ENCODE assay signal across 8 cellular contexts in genomic region chr1:143698016-143698415, GRCh38.
A peak's percentile ranks its signal among the peaks of the same experiment; 100 is the strongest.
DNase-seq lines count a peak whose midpoint lies in the region; ATAC-seq and TF ChIP-seq lines count a peak whose summit lies in the region.

No MANE protein-coding gene starts in this region.

- H3K4me3 ChIP-seq in Karpas-422 (ENCODE audit: low read length) (no peak overlapping the region), astrocyte of the cerebellum (ENCODE audit: low read depth, low read length) (no peak overlapping the region)

- no peaks in the 10 kb centered on the region for H3K36me3 Mint-ChIP-seq in mesothelial cell of epicardium

- H3K4me1 ChIP-seq in Karpas-422 (ENCODE audit: low read length), result peaks cover 7% of the 10 kb centered on the region

- H3K27ac ChIP-seq in Karpas-422 (ENCODE audit: low read length), result no peak overlapping the region

- H3K4me1 Mint-ChIP-seq in mesothelial cell of epicardium, result no peaks in the 10 kb centered on the region

- no peak overlapping the region for H3K27ac Mint-ChIP-seq in mesothelial cell of epicardium

- no peaks in the 10 kb centered on the region for H4K20me1 ChIP-seq in Karpas-422 (ENCODE audit: insufficient read depth, low read depth, low read length)

- peaks cover 62% of the 10 kb centered on the region for H3K9me3 Mint-ChIP-seq in mesothelial cell of epicardium

- no peaks in the 10 kb centered on the region for H3K9me3 ChIP-seq in Karpas-422 (ENCODE audit: low read length)

- no peaks in the 10 kb centered on the region for H3K79me2 ChIP-seq in Karpas-422 (ENCODE audit: low read length)

- H3K4me2 ChIP-seq in Karpas-422 (ENCODE audit: low read depth, low read length, poor library complexity, severe bottlenecking), result peak overlapping the region; percentile 44

- peaks cover 4% of the 10 kb centered on the region for H3K27me3 Mint-ChIP-seq in mesothelial cell of epicardium (ENCODE audit: low read depth)

- no peak overlapping the region for H3K9ac ChIP-seq in Karpas-422 (ENCODE audit: low read length)

- peak; percentile 85 for DNase-seq in ELF-1 (ENCODE audit: low read depth, low spot score)
- peak; percentile 87 for DNase-seq in Karpas-422
- DNase-seq in astrocyte of the cerebellum (ENCODE audit: low read depth), result no peak
- DNase-seq in mesothelial cell of epicardium (ENCODE audit: low spot score in 2 of 2, unreplicated experiment in 2 of 2), result no peak
- DNase-seq in T-helper 9 cell, result no peak
- no peak for DNase-seq in D341Med (ENCODE audit: low spot score)

- no peak for ATAC-seq in GM19455 (IDR thresholded peaks at IDR 0.05; ENCODE audit: unreplicated experiment)
- ATAC-seq in GM21423 (IDR thresholded peaks at IDR 0.05; ENCODE audit: unreplicated experiment), result no peak

- no peaks in the 10 kb centered on the region for H3K27me3 ChIP-seq in Karpas-422 (ENCODE audit: low read length)

- peak; percentile 33 for TF ChIP-seq CTCF in astrocyte of the cerebellum (IDR thresholded peaks at IDR 0.05; ENCODE audit: low read depth, low read length, missing control alignments)
- peak; percentile 31 for TF ChIP-seq CTCF in mesothelial cell of epicardium (IDR thresholded peaks at IDR 0.05; ENCODE audit: unreplicated experiment)

- no peaks in the 10 kb centered on the region for H3K9me2 ChIP-seq in Karpas-422 (replicated peaks; ENCODE audit: insufficient read depth, low read length)

- in situ Hi-C loops in astrocyte of the cerebellum (cut with HindIII; ENCODE audit: low sequenced_read_pairs), result no loop called here

- no peak overlapping the region for H2AFZ ChIP-seq in Karpas-422 (ENCODE audit: low read length)

- H3K4me3 Mint-ChIP-seq in mesothelial cell of epicardium, result no peak overlapping the region

- H3K36me3 ChIP-seq in Karpas-422 (ENCODE audit: insufficient read depth, low read length), result no peaks in the 10 kb centered on the region

Comparison
In these comparisons a context has a peak if more than half of its experiments do, and no peak if none do; other contexts are left out.
1. DNase-seq: peak in ELF-1 (single experiment) and Karpas-422 (single experiment); none in astrocyte of the cerebellum (single experiment), mesothelial cell of epicardium (0 of 2), T-helper 9 cell (single experiment) and D341Med (single experiment).